In the genomic region with DNA sequence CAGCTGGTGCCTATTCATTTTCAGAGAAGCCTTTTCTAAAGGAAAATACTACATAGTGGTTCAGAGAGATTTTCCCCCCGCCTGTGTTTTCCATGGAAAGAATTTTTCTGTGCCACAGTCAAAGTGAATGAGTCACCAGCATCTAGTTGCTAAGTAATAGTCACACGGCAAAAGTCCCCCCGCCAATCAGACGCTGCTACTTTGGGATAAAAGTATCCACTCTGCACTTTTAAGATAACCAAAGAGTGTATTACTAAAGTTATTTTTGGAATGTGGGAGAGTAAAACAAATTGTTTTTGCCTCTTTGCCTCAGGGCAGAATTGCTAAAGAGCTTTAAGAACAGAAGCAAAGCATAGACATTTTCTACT, we compare ENCODE assay signal across 9 cellular contexts. TPM values are rescaled to one million over a fixed set of nuclear protein-coding genes. Genes with fewer than 3 reads are reported as not detected.
DNase-seq lines count a peak whose midpoint lies in the region; ATAC-seq and TF ChIP-seq lines count a peak whose summit lies in the region.
"Had no signal": no experiment of that assay in that cellular context is flagged by ENCODE, and none has a peak within 500 bp of the region (broad histone marks: within the 10 kb centered on the region; RNA-seq: fewer than 3 reads in every experiment).

No MANE protein-coding gene starts in this region.

- no peak overlapping the region for H3K4me3 Mint-ChIP-seq in natural killer cell
- H3K4me3 Mint-ChIP-seq: central memory CD8-positive, alpha-beta T cell had no signal

- H3K9me3 Mint-ChIP-seq in natural killer cell: no peaks in the 10 kb centered on the region
- H3K9me3 Mint-ChIP-seq: central memory CD8-positive, alpha-beta T cell had no signal

- H3K36me3 Mint-ChIP-seq in natural killer cell: no peaks in the 10 kb centered on the region

- no peak overlapping the region for H3K27ac Mint-ChIP-seq in natural killer cell

- peaks cover 35 to 59% of the 10 kb centered on the region in 2 donors for H3K27me3 Mint-ChIP-seq in natural killer cell (ENCODE audit: low read depth in 2 of 2)

- TF ChIP-seq CTCF in epithelial cell of proximal tubule (conservative IDR thresholded peaks at IDR 0.05; ENCODE audit: low read depth, low read length) (no peak), natural killer cell (IDR thresholded peaks at IDR 0.05) (no peak)

- peak overlapping the region; percentile 17 for H3K4me3 ChIP-seq in epithelial cell of proximal tubule (ENCODE audit: low read depth, low read length)

- no peak for ATAC-seq in natural killer cell
- ATAC-seq in HG03469 (IDR thresholded peaks at IDR 0.05; ENCODE audit: unreplicated experiment): no peak

- peak; percentile 86 for DNase-seq in AG08395 (ENCODE audit: low spot score)
- DNase-seq in NCI-H446 treated with DMSO at 0.1 percent for 48 hours (lab: John Stamatoyannopoulos, UW): peak; percentile 42
- peak; percentile 83 for DNase-seq in epithelial cell of proximal tubule (ENCODE audit: low read depth)
- DNase-seq in middle frontal gyrus (ENCODE audit: extremely low spot score, low spot score): peak; percentile 47
- no peak for DNase-seq in OCI-M2 (lab: John Stamatoyannopoulos, UW; ENCODE audit: unreplicated experiment)
- no peak for DNase-seq in ecto neural progenitor cell (ENCODE audit: low spot score)
- no peak for DNase-seq in natural killer cell

- H3K4me1 Mint-ChIP-seq in natural killer cell: peaks cover 28 to 30% of the 10 kb centered on the region in 2 donors

- intact Hi-C loops in natural killer cell (cut with micrococcal nuclease): no loop called here

RNA-seq across cellular contexts. Expression of a gene that starts 23.5 kb away (rescaled TPM):
- total RNA-seq in epithelial cell of proximal tubule: 12.4 and 30.2 TPM in 2 replicates
- 100 to 1,000 TPM in 1 of 3 donors, 10 to 100 TPM in 2; 71.9 to 118 (median 73.5) TPM for total RNA-seq in natural killer cell

Comparison
In these comparisons a context has a peak if more than half of its experiments do, and no peak if none do; other contexts are left out.
1. DNase-seq: peak in AG08395 (single experiment), NCI-H446 treated with DMSO at 0.1 percent for 48 hours (single experiment), epithelial cell of proximal tubule (single experiment) and middle frontal gyrus (single experiment); none in OCI-M2 (single experiment), ecto neural progenitor cell (single experiment) and natural killer cell (single experiment).